In genomic region chr3:81444817-81445460, GRCh38 we compare ENCODE assay signal across 18 cellular contexts.
DNase-seq lines count a peak whose midpoint lies in the region; ATAC-seq and TF ChIP-seq lines count a peak whose summit lies in the region.
"Had no signal": no experiment of that assay in that cellular context is flagged by ENCODE, and none has a peak within 500 bp of the region (broad histone marks: within the 10 kb centered on the region; RNA-seq: fewer than 3 reads in every experiment).

No MANE protein-coding gene starts in this region.

- H3K9me2 ChIP-seq in GM23248 (ENCODE audit: insufficient read depth): no peaks in the 10 kb centered on the region

- WGBS in GM23248 (ENCODE audit: low coverage in 1 of 2, low lambda C conversion rate in 2 of 2, missing lambda C conversion rate in 2 of 2), 2 experiments: 85 to 87% methylated on average over 4 of the region's 4 CpGs

- H4K20me1 ChIP-seq in GM23248 (ENCODE audit: insufficient read depth): no peaks in the 10 kb centered on the region

- no peak for ATAC-seq in HG03354 (IDR thresholded peaks at IDR 0.05; ENCODE audit: poor library complexity, severe bottlenecking, unreplicated experiment)

- peaks cover 17% of the 10 kb centered on the region for H3F3A ChIP-seq in GM23248 (ENCODE audit: insufficient read depth)

- no peak overlapping the region for H3K4me2 ChIP-seq in GM23248 (ENCODE audit: unreplicated experiment)

- no peak overlapping the region for H3K9ac ChIP-seq in GM23248

- DNase-seq in GM23248: no peak
- DNase-seq in SK-N-DZ (ENCODE audit: low spot score): peak; percentile 86
- DNase-seq in chondrocyte (ENCODE audit: low spot score): no peak
- DNase-seq in osteocyte (ENCODE audit: extremely low spot score, unreplicated experiment): no peak
- no peak for DNase-seq in DMS53 treated with DMSO at 0.1 percent for 48 hours (lab: John Stamatoyannopoulos, UW; ENCODE audit: unreplicated experiment)
- no peak for DNase-seq in stimulated activated CD8-positive, alpha-beta memory T cell treated with anti-CD3 and anti-CD28 coated beads, Interleukin-4, amount 100 ng/mL, for 48 hours
- DNase-seq: ACHN; C1 segment of cervical spinal cord; CD4-positive, CD25-positive, alpha-beta regulatory T cell; CD8-positive, alpha-beta memory T cell; COR-L47; DMS 273 treated with DMSO at 0.1 percent for 48 hours; DMS79; GF-D8; GOT3; H7 had no signal

- H3K79me2 ChIP-seq in GM23248 (ENCODE audit: insufficient read depth): no peaks in the 10 kb centered on the region

- H3K36me3 ChIP-seq in GM23248 (ENCODE audit: low read depth): no peaks in the 10 kb centered on the region
- H3K36me3 ChIP-seq: BE2C had no signal

- peak overlapping the region; percentile 64 for H3K27ac Mint-ChIP-seq in chondrocyte (ENCODE audit: unreplicated experiment)
- H3K27ac Mint-ChIP-seq in osteocyte (ENCODE audit: unreplicated experiment): peak overlapping the region; percentile 78
- H3K27ac Mint-ChIP-seq: CD4-positive, CD25-positive, alpha-beta regulatory T cell; CD8-positive, alpha-beta memory T cell had no signal

- in situ Hi-C loops in GM23248 (cut with MboI): no loop called here

- H3K36me3 Mint-ChIP-seq in chondrocyte (ENCODE audit: low read depth) (no peaks in the 10 kb centered on the region), osteocyte (ENCODE audit: unreplicated experiment) (no peaks in the 10 kb centered on the region)
- H3K36me3 Mint-ChIP-seq: CD4-positive, CD25-positive, alpha-beta regulatory T cell; CD8-positive, alpha-beta memory T cell had no signal

- H3K9me3 Mint-ChIP-seq in chondrocyte (ENCODE audit: low read depth) (no peaks in the 10 kb centered on the region), osteocyte (ENCODE audit: unreplicated experiment) (no peaks in the 10 kb centered on the region)

- H3K27me3 Mint-ChIP-seq in chondrocyte (ENCODE audit: low read depth) (no peaks in the 10 kb centered on the region), osteocyte (ENCODE audit: unreplicated experiment) (no peaks in the 10 kb centered on the region)
- H3K27me3 Mint-ChIP-seq: CD4-positive, CD25-positive, alpha-beta regulatory T cell; CD8-positive, alpha-beta memory T cell had no signal

- no peaks in the 10 kb centered on the region for H3K9me3 ChIP-seq in GM23248 (ENCODE audit: low read depth)
- H3K9me3 ChIP-seq: BE2C had no signal

- H3K4me3 Mint-ChIP-seq in chondrocyte (ENCODE audit: unreplicated experiment) (no peak overlapping the region), osteocyte (ENCODE audit: unreplicated experiment) (no peak overlapping the region)
- H3K4me3 Mint-ChIP-seq: CD4-positive, CD25-positive, alpha-beta regulatory T cell; CD8-positive, alpha-beta memory T cell had no signal

- H3K27me3 ChIP-seq in GM23248 (replicated peaks; ENCODE audit: insufficient read depth): no peaks in the 10 kb centered on the region
- H3K27me3 ChIP-seq: BE2C had no signal

- TF ChIP-seq CTCF in chondrocyte (IDR thresholded peaks at IDR 0.05) (no peak), osteocyte (IDR thresholded peaks at IDR 0.05) (no peak)

- H2AFZ ChIP-seq in GM23248: no peak overlapping the region

- H3K4me1 Mint-ChIP-seq in chondrocyte (ENCODE audit: low read depth): peaks cover 47% of the 10 kb centered on the region
- peaks cover 48% of the 10 kb centered on the region for H3K4me1 Mint-ChIP-seq in osteocyte (ENCODE audit: unreplicated experiment)
- H3K4me1 Mint-ChIP-seq: CD4-positive, CD25-positive, alpha-beta regulatory T cell; CD8-positive, alpha-beta memory T cell had no signal

- no peak overlapping the region for H3K4me3 ChIP-seq in GM23248

- H3K4me1 ChIP-seq in GM23248 (ENCODE audit: insufficient read depth): peaks cover 31% of the 10 kb centered on the region

- H3K27ac ChIP-seq in GM23248: peak overlapping the region; percentile 71; the same call in 1 of the 2 replicates
